Comparison of ENCODE assay signal across 1 cellular context in the genomic region with DNA sequence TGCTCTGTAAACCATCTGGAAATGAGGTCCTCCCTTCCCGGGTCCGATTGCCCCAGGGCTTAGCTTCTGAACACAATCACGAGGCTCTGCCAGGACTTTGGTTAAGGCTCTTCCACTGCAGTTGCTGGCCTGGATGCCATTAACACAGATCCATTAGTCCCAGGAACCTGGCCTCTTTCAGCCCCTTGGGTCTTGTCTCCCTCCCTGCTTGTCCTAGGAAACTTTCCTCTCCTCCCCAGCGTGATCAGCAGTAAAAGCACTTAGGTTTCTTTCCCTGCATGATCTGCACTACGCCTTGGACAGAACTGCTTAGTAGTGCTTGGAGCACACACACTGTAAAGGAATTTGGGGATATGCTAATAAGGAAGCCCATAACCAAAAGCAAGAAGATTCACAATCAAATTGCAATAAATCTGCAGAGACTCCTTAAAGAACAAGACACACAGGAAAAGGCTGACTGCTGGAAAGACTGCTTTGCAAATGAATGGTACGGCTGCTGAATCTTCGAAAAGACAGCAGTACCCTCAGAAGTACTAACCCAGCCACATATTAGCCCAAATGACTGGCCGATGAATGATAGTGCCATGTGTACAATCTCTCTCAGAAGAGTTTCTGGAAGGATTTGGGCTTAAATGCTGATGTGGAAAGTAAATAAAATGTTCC.
TF ChIP-seq lines count a peak whose summit lies in the region.

No MANE protein-coding gene starts in this region.

TF ChIP-seq in H1, 55 proteins besides CTCF, POLR2A, EP300 and RAD21 (continued from another document):
- TF ChIP-seq CHD7 (IDR thresholded peaks at IDR 0.05; ENCODE audit: insufficient replicate concordance, low read length) (no peak), HDAC2 (IDR thresholded peaks at IDR 0.05; ENCODE audit: borderline replicate concordance in 1 of 2, low read depth in 2 of 2, low read length in 2 of 2) (no peak)
